In genomic region chr11:47359586-47359985, GRCh38 we compare ENCODE assay signal across 16 cellular contexts. TPM values are rescaled to one million over a fixed set of nuclear protein-coding genes. Genes with fewer than 3 reads are reported as not detected.
DNase-seq lines count a peak whose midpoint lies in the region; ATAC-seq lines count a peak whose summit lies in the region.
"Had no signal": no experiment of that assay in that cellular context is flagged by ENCODE, and none has a peak within 500 bp of the region (broad histone marks: within the 10 kb centered on the region; RNA-seq: fewer than 3 reads in every experiment).

No MANE protein-coding gene starts in this region.

- peak; percentile 66 to 80 for ATAC-seq in natural killer cell treated with Interleukin-12 subunit alpha and Interleukin-12 subunit beta and Interleukin-15 and Interleukin-18, amount 100 ng/mL, for 72 hours

- H3K4me1 ChIP-seq in effector memory CD4-positive, alpha-beta T cell (ENCODE audit: control insufficient read depth, insufficient read depth, low read length, poor library complexity, severe bottlenecking): no peaks in the 10 kb centered on the region

- H3K27ac ChIP-seq in KOPT-K1 (ENCODE audit: low read depth, low read length, poor library complexity, severe bottlenecking): peak overlapping the region; percentile 82
- H3K27ac ChIP-seq in effector memory CD4-positive, alpha-beta T cell (ENCODE audit: insufficient read depth, low read length, poor library complexity, severe bottlenecking): no peak overlapping the region
- H3K27ac ChIP-seq: 22Rv1, epithelial cell of prostate had no signal

- no peaks in the 10 kb centered on the region for H3K36me3 ChIP-seq in KOPT-K1 (ENCODE audit: insufficient read depth, low read length)
- H3K36me3 ChIP-seq in effector memory CD4-positive, alpha-beta T cell (ENCODE audit: control insufficient read depth, insufficient read depth, low read length): no peaks in the 10 kb centered on the region

- H3K4me3 ChIP-seq in effector memory CD4-positive, alpha-beta T cell (ENCODE audit: insufficient read depth, low read depth, low read length, poor library complexity, severe bottlenecking): no peak overlapping the region

- peak overlapping the region; percentile 71 to 80 for H3K27ac Mint-ChIP-seq in natural killer cell treated with Interleukin-12 subunit alpha and Interleukin-12 subunit beta and Interleukin-15 and Interleukin-18, amount 100 ng/mL, for 72 hours

- H3K36me3 Mint-ChIP-seq in natural killer cell treated with Interleukin-12 subunit alpha and Interleukin-12 subunit beta and Interleukin-15 and Interleukin-18, amount 100 ng/mL, for 72 hours: no peaks in the 10 kb centered on the region

- H3K4me3 Mint-ChIP-seq in natural killer cell treated with Interleukin-12 subunit alpha and Interleukin-12 subunit beta and Interleukin-15 and Interleukin-18, amount 100 ng/mL, for 72 hours: peak overlapping the region; percentile 52
- H3K4me3 Mint-ChIP-seq: neural crest cell had no signal

- H3K27me3 ChIP-seq in effector memory CD4-positive, alpha-beta T cell (replicated peaks; ENCODE audit: control insufficient read depth, insufficient read depth, low read length, poor library complexity, severe bottlenecking): no peaks in the 10 kb centered on the region

- DNase-seq in SIG-M5 treated with dmso at 0.1 percent for 504 hours (lab: John Stamatoyannopoulos, UW; ENCODE audit: unreplicated experiment): peak; percentile 38
- DNase-seq in SIG-M5 (lab: John Stamatoyannopoulos, UW): no peak
- peak; percentile 66 for DNase-seq in UCSD-AML1 (lab: John Stamatoyannopoulos, UW; ENCODE audit: unreplicated experiment)
- no peak for DNase-seq in natural killer cell treated with Interleukin-12 subunit alpha and Interleukin-12 subunit beta and Interleukin-15 and Interleukin-18, amount 100 ng/mL, for 72 hours (ENCODE audit: low spot score)
- no peak for DNase-seq in NCI-H2227 (lab: John Stamatoyannopoulos, UW; ENCODE audit: unreplicated experiment)
- no peak for DNase-seq in effector memory CD4-positive, alpha-beta T cell
- no peak for DNase-seq in SHP77 treated with DMSO at 0.1 percent for 48 hours (lab: John Stamatoyannopoulos, UW)
- DNase-seq: activated naive CD4-positive, alpha-beta T cell treated with Interleukin-2 at 50 U/mL for 16 hours; central memory CD4-positive, alpha-beta T cell; HCEC 1CT; NCI-H2171 had no signal

- peaks cover 9% of the 10 kb centered on the region for H3K9me3 ChIP-seq in KOPT-K1 (ENCODE audit: insufficient read depth, low read length, poor library complexity, severe bottlenecking)
- H3K9me3 ChIP-seq in effector memory CD4-positive, alpha-beta T cell (ENCODE audit: control insufficient read depth, low read length): no peaks in the 10 kb centered on the region

- H3K27me3 Mint-ChIP-seq in natural killer cell treated with Interleukin-12 subunit alpha and Interleukin-12 subunit beta and Interleukin-15 and Interleukin-18, amount 100 ng/mL, for 72 hours: no peaks in the 10 kb centered on the region

- H3K9me3 Mint-ChIP-seq in natural killer cell treated with Interleukin-12 subunit alpha and Interleukin-12 subunit beta and Interleukin-15 and Interleukin-18, amount 100 ng/mL, for 72 hours: no peaks in the 10 kb centered on the region
- H3K9me3 Mint-ChIP-seq: neural crest cell had no signal

- H3K4me1 Mint-ChIP-seq in natural killer cell treated with Interleukin-12 subunit alpha and Interleukin-12 subunit beta and Interleukin-15 and Interleukin-18, amount 100 ng/mL, for 72 hours (ENCODE audit: low read depth in 2 of 2): peaks cover 13 to 17% of the 10 kb centered on the region in 2 donors

RNA-seq across cellular contexts. Expression of gene MYBPC3, which starts 7.1 kb away (rescaled TPM):
- total RNA-seq in natural killer cell treated with Interleukin-12 subunit alpha and Interleukin-12 subunit beta and Interleukin-15 and Interleukin-18, amount 100 ng/mL, for 72 hours: not detected
- total RNA-seq: M059J, neural crest cell had no signal

RNA-seq across cellular contexts. Expression of gene SPI1, which starts 18.8 kb away (rescaled TPM):
- total RNA-seq in natural killer cell treated with Interleukin-12 subunit alpha and Interleukin-12 subunit beta and Interleukin-15 and Interleukin-18, amount 100 ng/mL, for 72 hours: 1 to 10 TPM; 2.0 to 2.5 TPM
- total RNA-seq: M059J, neural crest cell had no signal

RNA-seq across cellular contexts. Expression of gene SLC39A13, which starts 48.8 kb away (rescaled TPM):
- total RNA-seq in natural killer cell treated with Interleukin-12 subunit alpha and Interleukin-12 subunit beta and Interleukin-15 and Interleukin-18, amount 100 ng/mL, for 72 hours: 10 to 100 TPM; 20.9 to 31.3 TPM

Comparison
In these comparisons a context has a peak if more than half of its experiments do, and no peak if none do; other contexts are left out.
1. DNase-seq: peak in SIG-M5 treated with dmso at 0.1 percent for 504 hours (single experiment) and UCSD-AML1 (single experiment); none in SIG-M5 (single experiment), natural killer cell treated with Interleukin-12 subunit alpha and Interleukin-12 subunit beta and Interleukin-15 and Interleukin-18, amount 100 ng/mL, for 72 hours (single experiment), NCI-H2227 (single experiment), effector memory CD4-positive, alpha-beta T cell (0 of 3) and SHP77 treated with DMSO at 0.1 percent for 48 hours (single experiment).